Comparison of ENCODE assay signal across 12 cellular contexts in genomic region chr3:149603126-149604074, GRCh38. TPM values are rescaled to one million over a fixed set of nuclear protein-coding genes. Genes with fewer than 3 reads are reported as not detected.
DNase-seq lines count a peak whose midpoint lies in the region; ATAC-seq and TF ChIP-seq lines count a peak whose summit lies in the region.
"Had no signal": no experiment of that assay in that cellular context is flagged by ENCODE, and none has a peak within 500 bp of the region (broad histone marks: within the 10 kb centered on the region; RNA-seq: fewer than 3 reads in every experiment).

No MANE protein-coding gene starts in this region.

- peaks cover 35% of the 10 kb centered on the region for H3F3A ChIP-seq in GM23248 (ENCODE audit: insufficient read depth)

- in situ Hi-C loops in GM23248 (cut with MboI) = no loop called here

- H3K9me3 ChIP-seq in GM23248 (ENCODE audit: low read depth) = no peaks in the 10 kb centered on the region
- H3K9me3 ChIP-seq in fibroblast of lung (ENCODE audit: control insufficient read depth, insufficient read depth, low read depth, low read length) = no peaks in the 10 kb centered on the region
- H3K9me3 ChIP-seq in OCI-LY7 (ENCODE audit: low read length) = no peaks in the 10 kb centered on the region

- H3K9ac ChIP-seq in GM23248 = peak overlapping the region; percentile 68
- no peak overlapping the region for H3K9ac ChIP-seq in fibroblast of lung (ENCODE audit: insufficient read depth, low read length)
- H3K9ac ChIP-seq: parathyroid adenoma had no signal

- peaks cover 14% of the 10 kb centered on the region for H3K4me1 Mint-ChIP-seq in glutamatergic neuron (ENCODE audit: low read depth, unreplicated experiment)

- no TSS peak for BruUV-seq in OCI-LY7 (replicated peaks; lab: Mats Ljungman, UMichigan)

- H3K79me2 ChIP-seq in GM23248 (ENCODE audit: insufficient read depth) (peaks cover 97% of the 10 kb centered on the region), fibroblast of lung (ENCODE audit: control insufficient read depth, insufficient read depth, low read length) (peaks cover 33% of the 10 kb centered on the region), OCI-LY7 (ENCODE audit: insufficient read depth, low read depth, low read length) (no peaks in the 10 kb centered on the region)

- H3K9me3 Mint-ChIP-seq in glutamatergic neuron (ENCODE audit: unreplicated experiment) = peaks cover 3% of the 10 kb centered on the region

- CTCF ChIA-PET in RWPE1 (lab: Yijun Ruan, JAX) (interaction anchor here (0.7 kb wide), 1 partner anchor 449 kb away, joined by 3 read pairs; no protein-coding TSS in a partner anchor), OCI-LY7 (lab: Charles Lee; ENCODE audit: unreplicated experiment) (no interaction called here)

- H3K27ac Mint-ChIP-seq in glutamatergic neuron (ENCODE audit: unreplicated experiment) = no peak overlapping the region

- intact Hi-C loops in OCI-LY7 (cut with micrococcal nuclease; ENCODE audit: unreplicated experiment) = no loop called here

- POLR2A ChIA-PET in RWPE1 (lab: Yijun Ruan, JAX; ENCODE audit: low non-redundant PET) = interaction anchor here (0.6 kb wide), 1 partner anchor 43 kb away, joined by 6 read pairs; no protein-coding TSS in a partner anchor
- POLR2A ChIA-PET in OCI-LY7 (lab: Charles Lee) = interaction anchor here (0.6 to 1.3 kb wide), 3 partner anchors 16 to 28 kb away, joined by 3 to 5 read pairs (median 4); no protein-coding TSS in a partner anchor

- H3K4me3 Mint-ChIP-seq in glutamatergic neuron (ENCODE audit: unreplicated experiment) = no peak overlapping the region

- H3K27ac ChIP-seq in GM23248 (peak overlapping the region; percentile 86), RWPE1 (no peak overlapping the region), fibroblast of lung (ENCODE audit: insufficient read depth, low read length) (peak overlapping the region; percentile 47), OCI-LY7 (ENCODE audit: low read depth, low read length, poor library complexity, severe bottlenecking) (no peak overlapping the region)
- H3K27ac ChIP-seq: parathyroid adenoma had no signal

- H4K20me1 ChIP-seq in GM23248 (ENCODE audit: insufficient read depth) = no peaks in the 10 kb centered on the region
- no peaks in the 10 kb centered on the region for H4K20me1 ChIP-seq in fibroblast of lung (ENCODE audit: control insufficient read depth, extremely low read depth, insufficient read depth, low read length)
- no peaks in the 10 kb centered on the region for H4K20me1 ChIP-seq in OCI-LY7 (ENCODE audit: insufficient read depth, low read length)

- no peak for ATAC-seq in GM18909 (IDR thresholded peaks at IDR 0.05; ENCODE audit: poor library complexity, unreplicated experiment)

- H3K36me3 ChIP-seq in GM23248 (ENCODE audit: low read depth) (no peaks in the 10 kb centered on the region; the same call in 1 of the 2 replicates), fibroblast of lung (ENCODE audit: control insufficient read depth, insufficient read depth, low read length) (no peaks in the 10 kb centered on the region), OCI-LY7 (ENCODE audit: insufficient read depth, low read length) (no peaks in the 10 kb centered on the region)

- WGBS in GM23248 (ENCODE audit: low coverage in 1 of 2, low lambda C conversion rate in 2 of 2, missing lambda C conversion rate in 2 of 2), 2 experiments = 51 to 61% methylated on average over 3 of the region's 3 CpGs

- H3K9me2 ChIP-seq in GM23248 (ENCODE audit: insufficient read depth) (no peaks in the 10 kb centered on the region), OCI-LY7 (ENCODE audit: insufficient read depth, low read length) (0 out of 2 replicates have a peak, but pooled peaks cover 3% of the 10 kb centered on the region)

- no peaks in the 10 kb centered on the region for H3K27me3 ChIP-seq in GM23248 (replicated peaks; ENCODE audit: insufficient read depth)
- H3K27me3 ChIP-seq in fibroblast of lung (ENCODE audit: control insufficient read depth, insufficient read depth, low read length) = no peaks in the 10 kb centered on the region

- H3K27me3 Mint-ChIP-seq in glutamatergic neuron (ENCODE audit: unreplicated experiment) = no peaks in the 10 kb centered on the region

- TF ChIP-seq CTCF in RWPE1 (conservative IDR thresholded peaks at IDR 0.05; ENCODE audit: low read depth) (no peak), fibroblast of lung (conservative IDR thresholded peaks at IDR 0.05 in 1 of 2, IDR thresholded peaks at IDR 0.05 in 1 of 2; ENCODE audit: low read depth in 1 of 2, low read length in 2 of 2) (no peak), glutamatergic neuron (IDR thresholded peaks at IDR 0.05; ENCODE audit: partially characterized antibody, unreplicated experiment) (no peak), OCI-LY7 (conservative IDR thresholded peaks at IDR 0.05; ENCODE audit: low read length) (no peak)

- no peak overlapping the region for H2AFZ ChIP-seq in GM23248
- no peak overlapping the region for H2AFZ ChIP-seq in fibroblast of lung (ENCODE audit: low read length)
- H2AFZ ChIP-seq in OCI-LY7 (ENCODE audit: low read length) = no peak overlapping the region
- H2AFZ ChIP-seq: parathyroid adenoma had no signal

- H3K36me3 Mint-ChIP-seq in glutamatergic neuron (ENCODE audit: unreplicated experiment) = no peaks in the 10 kb centered on the region

- H3K4me3 ChIP-seq in GM23248 = peak overlapping the region; percentile 44; the same call in 1 of the 2 replicates
- H3K4me3 ChIP-seq in fibroblast of lung (replicated peaks in 1 of 4; ENCODE audit: control extremely low read depth in 1 of 4, insufficient read depth in 1 of 4, low read depth in 3 of 4, low read length in 4 of 4) = no peak overlapping the region
- H3K4me3 ChIP-seq in OCI-LY7 (ENCODE audit: low read depth, low read length, poor library complexity, severe bottlenecking) = no peak overlapping the region

- DNase-seq in GM23248 (peak; percentile 81), RWPE1 (ENCODE audit: low spot score) (peak; percentile 70), fibroblast of lung (ENCODE audit: low read depth in 2 of 2) (peak; percentile 76 to 90), renal cortical epithelial cell (ENCODE audit: low read depth) (peak; percentile 87), glutamatergic neuron (no peak), OCI-LY7 (ENCODE audit: low spot score) (no peak), CD1c-positive myeloid dendritic cell (ENCODE audit: extremely low spot score) (no peak)
- DNase-seq: DMS53, NCI-H1105, T-helper 9 cell had no signal

- H3K4me1 ChIP-seq in GM23248 (ENCODE audit: insufficient read depth) = peaks cover 50% of the 10 kb centered on the region
- H3K4me1 ChIP-seq in fibroblast of lung (ENCODE audit: control insufficient read depth, extremely low read depth, insufficient read depth, low read length) = peaks cover 15% of the 10 kb centered on the region
- H3K4me1 ChIP-seq in OCI-LY7 (ENCODE audit: insufficient read depth, low read length, poor library complexity, severe bottlenecking) = no peaks in the 10 kb centered on the region
- H3K4me1 ChIP-seq: parathyroid adenoma had no signal

- H3K4me2 ChIP-seq in GM23248 (ENCODE audit: unreplicated experiment) (peak overlapping the region; percentile 52), fibroblast of lung (ENCODE audit: extremely low read depth, insufficient read depth, low read length) (no peak overlapping the region), OCI-LY7 (ENCODE audit: low read length) (no peak overlapping the region)

RNA-seq across cellular contexts. Expression of gene WWTR1, which starts 54.4 kb away (rescaled TPM):
- 53.3 and 57.4 TPM in 2 replicates for total RNA-seq in GM23248 (2014; rRNA removed; shearing (Covaris generic))
- polyA plus RNA-seq in GM23248 (2016; fragmentation: Nextera tagmentation; extraction: Ambion mirVana) = 75.7 and 78.2 TPM in 2 replicates
- total RNA-seq in fibroblast of lung = 13.7 and 14.1 TPM in 2 replicates
- polyA plus RNA-seq in fibroblast of lung = 71.5 and 89.4 TPM in 2 replicates
- 42.5 and 44.5 TPM in 2 replicates for polyA plus RNA-seq in fibroblast of lung (2012)
- 124 and 139 TPM in 2 replicates for polyA minus RNA-seq in fibroblast of lung (ENCODE audit: low replicate concordance)
- 187 and 209 TPM in 2 replicates for total RNA-seq in renal cortical epithelial cell
- total RNA-seq in glutamatergic neuron (ENCODE audit: unreplicated experiment) = 2.3 TPM
- total RNA-seq in OCI-LY7 (2014; rRNA removed; shearing (Covaris generic)) = not detected in 2 replicates
- 0.15 TPM in 1 of 2 replicates, not detected in the other for total RNA-seq in OCI-LY7 (2022)

Comparison
In these comparisons a context has a peak if more than half of its experiments do, and no peak if none do; other contexts are left out.
1. DNase-seq: peak in GM23248 (single experiment), RWPE1 (single experiment), fibroblast of lung (2 of 2) and renal cortical epithelial cell (single experiment); none in glutamatergic neuron (single experiment), OCI-LY7 (single experiment) and CD1c-positive myeloid dendritic cell (single experiment).
2. H3K27ac ChIP-seq: peak in GM23248 (single experiment) and fibroblast of lung (single experiment); none in RWPE1 (single experiment) and OCI-LY7 (single experiment).